ENCODE assay signal across 12 cellular contexts in the genomic region with DNA sequence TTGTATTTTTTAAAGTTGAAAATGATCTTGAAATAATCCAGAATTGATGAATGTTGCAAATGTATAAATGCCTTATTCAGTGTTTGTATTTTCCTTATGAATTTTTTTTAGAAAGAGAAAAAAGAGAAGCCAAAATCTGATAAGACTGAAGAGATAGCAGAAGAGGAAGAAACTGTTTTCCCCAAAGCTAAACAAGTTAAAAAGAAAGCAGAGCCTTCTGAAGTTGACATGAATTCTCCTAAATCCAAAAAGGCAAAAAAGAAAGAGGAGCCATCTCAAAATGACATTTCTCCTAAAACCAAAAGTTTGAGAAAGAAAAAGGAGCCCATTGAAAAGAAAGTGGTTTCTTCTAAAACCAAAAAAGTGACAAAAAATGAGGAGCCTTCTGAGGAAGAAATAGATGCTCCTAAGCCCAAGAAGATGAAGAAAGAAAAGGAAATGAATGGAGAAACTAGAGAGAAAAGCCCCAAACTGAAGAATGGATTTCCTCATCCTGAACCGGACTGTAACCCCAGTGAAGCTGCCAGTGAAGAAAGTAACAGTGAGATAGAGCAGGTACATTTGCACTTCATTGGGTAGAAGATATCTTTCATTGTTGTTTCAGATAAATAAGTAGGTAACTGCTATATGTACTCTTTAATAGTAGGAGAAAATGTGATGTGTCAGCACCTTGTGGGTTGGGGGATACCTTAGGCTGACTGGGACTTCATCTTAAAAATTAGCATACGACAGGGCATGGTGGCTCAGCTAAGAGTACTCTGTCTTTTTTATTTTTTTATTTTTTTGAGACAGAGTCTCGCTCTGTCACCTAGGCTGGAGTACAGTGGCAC. TPM values are rescaled to one million over a fixed set of nuclear protein-coding genes. Genes with fewer than 3 reads are reported as not detected.
DNase-seq lines count a peak whose midpoint lies in the region; ATAC-seq, FAIRE-seq and TF ChIP-seq lines count a peak whose summit lies in the region.
"Had no signal": no experiment of that assay in that cellular context is flagged by ENCODE, and none has a peak within 500 bp of the region (broad histone marks: within the 10 kb centered on the region; RNA-seq: fewer than 3 reads in every experiment).

No MANE protein-coding gene starts in this region.

- peaks cover 35% of the 10 kb centered on the region for H3K36me3 Mint-ChIP-seq in activated naive CD4-positive, alpha-beta T cell treated with anti-CD3 and anti-CD28 coated beads, Interleukin-2, amount 50 U/mL, for 24 hours

- in situ Hi-C loops in K562 (cut with MboI): no loop called here

- CTCF ChIA-PET in PC-3 (lab: Charles Lee) (no interaction called here), K562 (lab: Yijun Ruan, JAX; ENCODE audit: low intra/inter-chr PET ratio) (interaction anchor here (1.3 kb wide), 1 partner anchor 278 kb away, joined by 6 read pairs; no protein-coding TSS in a partner anchor)

- DNase-seq in activated naive CD4-positive, alpha-beta T cell treated with Interleukin-2 at 50 U/mL for 16 hours: no peak
- DNase-seq in PC-3: no peak
- no peak for DNase-seq in K562 (ENCODE audit: extremely low read depth in 1 of 4, low spot score in 3 of 4)
- no peak for DNase-seq in stimulated activated naive CD8-positive, alpha-beta T cell treated with anti-CD3 and anti-CD28 coated beads, Interleukin-15, amount 100 ng/mL, for 72 hours
- no peak for DNase-seq in central memory CD4-positive, alpha-beta T cell
- DNase-seq in hepatocyte (ENCODE audit: low spot score): no peak
- DNase-seq: NCI-H2171 treated with DMSO at 0.1 percent for 48 hours, psoas muscle, T-cell had no signal

- TF ChIP-seq RAD21 in K562 (CRISPR knock-in tag; conservative IDR thresholded peaks at IDR 0.05 in 1 of 2, IDR thresholded peaks at IDR 0.05 in 1 of 2): no peak

- 93% methylated on average over 3 of the region's 3 CpGs for WGBS in K562 (ENCODE audit: insufficient coverage, low coverage, missing lambda C conversion rate)
- 98% methylated on average over 3 of the region's 3 CpGs for WGBS in hepatocyte (ENCODE audit: low lambda C conversion rate, missing lambda C conversion rate)

- H3K4me1 ChIP-seq in PC-3 (ENCODE audit: insufficient read depth, low read length): peaks cover 8% of the 10 kb centered on the region
- H3K4me1 ChIP-seq in K562 (replicated peaks in 1 of 2; ENCODE audit: control insufficient read depth in 2 of 2, insufficient read depth in 2 of 2, low read length in 2 of 2): peaks cover 17 to 18% of the 10 kb centered on the region in 2 experiments; a peak in 4 of 5 replicates
- H3K4me1 ChIP-seq in hepatocyte (ENCODE audit: insufficient read depth): peaks cover 17% of the 10 kb centered on the region

- H4K20me1 ChIP-seq in PC-3 (ENCODE audit: low read length): peaks cover 62% of the 10 kb centered on the region
- peaks cover 28% of the 10 kb centered on the region; the same call in 1 of the 2 replicates for H4K20me1 ChIP-seq in K562 (replicated peaks; ENCODE audit: control insufficient read depth, insufficient read depth, low read length)
- peaks cover 10% of the 10 kb centered on the region for H4K20me1 ChIP-seq in hepatocyte (ENCODE audit: insufficient read depth, poor library complexity, severe bottlenecking)

- TF ChIP-seq POLR2A in K562 (conservative IDR thresholded peaks at IDR 0.05): peak; percentile 15; the same call in 1 of the 2 replicates

- H3K9me3 Mint-ChIP-seq in activated naive CD4-positive, alpha-beta T cell treated with anti-CD3 and anti-CD28 coated beads, Interleukin-2, amount 50 U/mL, for 24 hours: no peaks in the 10 kb centered on the region
- H3K9me3 Mint-ChIP-seq in stimulated activated naive CD8-positive, alpha-beta T cell treated with anti-CD3 and anti-CD28 coated beads, Interleukin-15, amount 100 ng/mL, for 72 hours: no peaks in the 10 kb centered on the region
- H3K9me3 Mint-ChIP-seq: T-cell had no signal

- H3K27ac ChIP-seq in PC-3 (ENCODE audit: low read length): no peak overlapping the region
- H3K27ac ChIP-seq in K562 (ENCODE audit: extremely low read depth, low read depth, low read length): no peak overlapping the region; the same call in 1 of the 3 replicates
- no peak overlapping the region for H3K27ac ChIP-seq in hepatocyte
- H3K27ac ChIP-seq: psoas muscle, vagina had no signal

- H3K4me2 ChIP-seq in PC-3 (ENCODE audit: low read length) (peak overlapping the region; percentile 84; the same call in 1 of the 2 replicates), K562 (ENCODE audit: insufficient read depth, low read length) (no peak overlapping the region; the same call in 1 of the 2 replicates), hepatocyte (no peak overlapping the region)

- H3K4me3 ChIP-seq in PC-3 (ENCODE audit: low read length) (no peak overlapping the region), K562 (peak overlapping the region; percentile 93; the same call in 1 of the 2 replicates), hepatocyte (no peak overlapping the region)
- H3K4me3 ChIP-seq: psoas muscle, vagina had no signal

- no peak for FAIRE-seq in K562 (lab: Jason Lieb, UNC)

- H3K9me2 ChIP-seq in PC-3 (replicated peaks; ENCODE audit: low read length) (no peaks in the 10 kb centered on the region), hepatocyte (replicated peaks; ENCODE audit: insufficient read depth) (no peaks in the 10 kb centered on the region)

- intact Hi-C loops in PC-3 (cut with micrococcal nuclease) (no loop called here), K562 (cut with micrococcal nuclease) (no loop called here)

- peaks cover 45% of the 10 kb centered on the region for H3K4me1 Mint-ChIP-seq in activated naive CD4-positive, alpha-beta T cell treated with anti-CD3 and anti-CD28 coated beads, Interleukin-2, amount 50 U/mL, for 24 hours
- peaks cover 45% of the 10 kb centered on the region for H3K4me1 Mint-ChIP-seq in stimulated activated naive CD8-positive, alpha-beta T cell treated with anti-CD3 and anti-CD28 coated beads, Interleukin-15, amount 100 ng/mL, for 72 hours

- H3K79me2 ChIP-seq in PC-3 (ENCODE audit: low read length) (peaks cover 91% of the 10 kb centered on the region), K562 (ENCODE audit: control insufficient read depth, insufficient read depth, low read length) (peaks cover 92% of the 10 kb centered on the region), hepatocyte (peaks cover 64% of the 10 kb centered on the region)

- H3K9me3 ChIP-seq in PC-3 (ENCODE audit: low read length) (no peaks in the 10 kb centered on the region), K562 (replicated peaks; ENCODE audit: control insufficient read depth, insufficient read depth, low read depth, low read length) (no peaks in the 10 kb centered on the region), hepatocyte (ENCODE audit: low read depth) (no peaks in the 10 kb centered on the region)
- H3K9me3 ChIP-seq: psoas muscle, vagina had no signal

- no peak overlapping the region for H3K9ac ChIP-seq in PC-3 (ENCODE audit: low read length)
- peak overlapping the region in 1 of 2 experiments; percentile 7; a peak in 1 of 4 replicates for H3K9ac ChIP-seq in K562 (ENCODE audit: insufficient read depth in 1 of 2, low read depth in 2 of 2, low read length in 2 of 2)

- H3K36me3 ChIP-seq in PC-3 (ENCODE audit: low read depth, low read length): peaks cover 63% of the 10 kb centered on the region
- H3K36me3 ChIP-seq in K562 (ENCODE audit: control insufficient read depth, insufficient read depth, low read length): peaks cover 78% of the 10 kb centered on the region
- H3K36me3 ChIP-seq in hepatocyte (replicated peaks; ENCODE audit: insufficient read depth, low read depth): peaks cover 7% of the 10 kb centered on the region

- H2AFZ ChIP-seq in PC-3 (ENCODE audit: low read length) (no peak overlapping the region), K562 (ENCODE audit: low read depth, low read length) (no peak overlapping the region), hepatocyte (no peak overlapping the region)

- no TSS peak for BruUV-seq in PC-3 (replicated peaks; lab: Mats Ljungman, UMichigan)
- BruUV-seq in K562 (replicated peaks; lab: Mats Ljungman, UMichigan): TSS peak; percentile 3

- H3K27ac Mint-ChIP-seq in activated naive CD4-positive, alpha-beta T cell treated with anti-CD3 and anti-CD28 coated beads, Interleukin-2, amount 50 U/mL, for 24 hours: peak overlapping the region; percentile 31
- peak overlapping the region; percentile 88 to 89 for H3K27ac Mint-ChIP-seq in stimulated activated naive CD8-positive, alpha-beta T cell treated with anti-CD3 and anti-CD28 coated beads, Interleukin-15, amount 100 ng/mL, for 72 hours

- H3K27me3 ChIP-seq in PC-3 (ENCODE audit: low read length): no peaks in the 10 kb centered on the region
- no peaks in the 10 kb centered on the region for H3K27me3 ChIP-seq in K562 (ENCODE audit: control insufficient read depth in 2 of 2, insufficient read depth in 2 of 2, low read length in 2 of 2)
- H3K27me3 ChIP-seq in hepatocyte: no peaks in the 10 kb centered on the region
- H3K27me3 ChIP-seq: vagina had no signal

- H3K27me3 Mint-ChIP-seq in activated naive CD4-positive, alpha-beta T cell treated with anti-CD3 and anti-CD28 coated beads, Interleukin-2, amount 50 U/mL, for 24 hours: no peaks in the 10 kb centered on the region
- H3K27me3 Mint-ChIP-seq in stimulated activated naive CD8-positive, alpha-beta T cell treated with anti-CD3 and anti-CD28 coated beads, Interleukin-15, amount 100 ng/mL, for 72 hours: no peaks in the 10 kb centered on the region
- H3K27me3 Mint-ChIP-seq: T-cell had no signal

- ATAC-seq in PC-3: no peak
- ATAC-seq in K562: no peak
- no peak for ATAC-seq in stimulated activated naive CD8-positive, alpha-beta T cell treated with anti-CD3 and anti-CD28 coated beads, Interleukin-15, amount 100 ng/mL, for 72 hours
- no peak for ATAC-seq in HG03442 (IDR thresholded peaks at IDR 0.05; ENCODE audit: unreplicated experiment)
- ATAC-seq: psoas muscle, T-cell had no signal

- TF ChIP-seq CTCF in PC-3 (conservative IDR thresholded peaks at IDR 0.05; ENCODE audit: low read depth, low read length): no peak
- no peak for TF ChIP-seq CTCF in K562 (IDR thresholded peaks at IDR 0.05 in 2 of 3, conservative IDR thresholded peaks at IDR 0.05 in 1 of 3; ENCODE audit: insufficient read depth in 2 of 3, low read depth in 1 of 3, low read length in 3 of 3)
- TF ChIP-seq CTCF in hepatocyte (IDR thresholded peaks at IDR 0.05; ENCODE audit: poor library complexity): no peak

- H3K4me3 Mint-ChIP-seq in activated naive CD4-positive, alpha-beta T cell treated with anti-CD3 and anti-CD28 coated beads, Interleukin-2, amount 50 U/mL, for 24 hours: peak overlapping the region; percentile 85
- peak overlapping the region; percentile 51 to 64 for H3K4me3 Mint-ChIP-seq in stimulated activated naive CD8-positive, alpha-beta T cell treated with anti-CD3 and anti-CD28 coated beads, Interleukin-15, amount 100 ng/mL, for 72 hours

- no peaks in the 10 kb centered on the region for H3K9me1 ChIP-seq in K562 (ENCODE audit: control insufficient read depth, insufficient read depth, low read length)

- H3F3A ChIP-seq in PC-3 (ENCODE audit: low read length, unreplicated experiment): peaks cover 1% of the 10 kb centered on the region

- no peak for TF ChIP-seq EP300 in K562 (IDR thresholded peaks at IDR 0.05; ENCODE audit: low read length)

- POLR2A ChIA-PET in PC-3 (lab: Charles Lee; ENCODE audit: unreplicated experiment): interaction anchor here (0.8 kb wide), 1 partner anchor 448 kb away, joined by 8 read pairs; no protein-coding TSS in a partner anchor
- POLR2A ChIA-PET in K562 (lab: Yijun Ruan, JAX): interaction anchor here (0.6 to 8.6 kb wide), 7 partner anchors 11 to 103 kb away, joined by 3 to 99 read pairs (median 4); partner anchors contain the start of gene KIFBP

RNA-seq across cellular contexts. Expression of gene DDX21, which starts 3.9 kb away (rescaled TPM):
- 159 and 169 TPM in 2 replicates for total RNA-seq in PC-3 (2014; rRNA removed)
- total RNA-seq in K562 (2011; cell fraction: chromatin; rRNA removed; ENCODE audit: low replicate concordance): 24.6 and 87.4 TPM in 2 replicates
- 18.5 and 23.7 TPM in 2 replicates for total RNA-seq in K562 (2011; cell fraction: nucleolus; rRNA removed)
- total RNA-seq in K562 (2011; cell fraction: nucleoplasm; rRNA removed): 44.2 and 62.0 TPM in 2 replicates
- total RNA-seq in K562 (2014; rRNA removed): 278 and 289 TPM in 2 replicates
- total RNA-seq in K562 (2014; rRNA removed; fragmentation: Illumina TruSeq; extraction: Trizol): 320 and 383 TPM in 2 replicates
- 278 and 305 TPM in 2 replicates for total RNA-seq in K562 (2015; rRNA removed; fragmentation: Illumina TruSeq; extraction: Trizol)
- total RNA-seq in K562 (2021): 250 and 281 TPM in 2 replicates
- polyA plus RNA-seq in K562 (2011; rRNA removed): 160 and 257 TPM in 2 replicates
- polyA plus RNA-seq in K562 (2011; cell fraction: cytosol; rRNA removed): 48.3 and 116 TPM in 2 replicates
- 40.3 and 53.8 TPM in 2 replicates for polyA plus RNA-seq in K562 (2011; cell fraction: nucleus; rRNA removed)
- polyA plus RNA-seq in K562 (2012): 125 and 177 TPM in 2 replicates
- polyA plus RNA-seq in K562 (2014; fragmentation: Illumina TruSeq; extraction: Trizol): 317 and 365 TPM in 2 replicates
- polyA plus RNA-seq in K562 (2014; fragmentation: Nextera tagmentation; extraction: Ambion mirVana): 100 to 1,000 TPM; 143 to 156 TPM
- polyA plus RNA-seq in K562 (2014; rRNA removed): 237 and 254 TPM in 2 replicates
- 370 and 393 TPM in 2 replicates for polyA minus RNA-seq in K562 (2011; rRNA and poly(A)+ RNA removed)
- polyA minus RNA-seq in K562 (2011; cell fraction: cytosol; rRNA and poly(A)+ RNA removed): 119 and 152 TPM in 2 replicates
- 23.7 and 51.9 TPM in 2 replicates for polyA minus RNA-seq in K562 (2011; cell fraction: nucleus; rRNA and poly(A)+ RNA removed)
- total RNA-seq in hepatocyte: 55.6 and 55.7 TPM in 2 replicates
- 15.8 and 17.0 TPM in 2 replicates for polyA plus RNA-seq in hepatocyte

RNA-seq across cellular contexts. Expression of gene KIFBP, which starts 28.7 kb away (rescaled TPM):
- total RNA-seq in PC-3 (2014; rRNA removed) (65.9 and 72.9 TPM in 2 replicates), K562 (2014; rRNA removed) (13.8 and 17.3 TPM in 2 replicates), K562 (2014; rRNA removed; fragmentation: Illumina TruSeq; extraction: Trizol) (18.8 and 20.1 TPM in 2 replicates), K562 (2015; rRNA removed; fragmentation: Illumina TruSeq; extraction: Trizol) (18.7 and 19.7 TPM in 2 replicates), K562 (2021) (13.8 and 14.8 TPM in 2 replicates), hepatocyte (32.6 and 40.5 TPM in 2 replicates)
- 11.1 and 16.5 TPM in 2 replicates for total RNA-seq in K562 (2011; cell fraction: chromatin; rRNA removed; ENCODE audit: low replicate concordance)
- 7.5 and 8.2 TPM in 2 replicates for total RNA-seq in K562 (2011; cell fraction: nucleolus; rRNA removed)
- 8.2 and 12.1 TPM in 2 replicates for total RNA-seq in K562 (2011; cell fraction: nucleoplasm; rRNA removed)
- polyA plus RNA-seq in K562 (2011; rRNA removed) (17.0 and 22.1 TPM in 2 replicates), K562 (2014; fragmentation: Illumina TruSeq; extraction: Trizol) (19.9 and 23.2 TPM in 2 replicates), K562 (2014; fragmentation: Nextera tagmentation; extraction: Ambion mirVana) (1 to 10 TPM; 5.6 to 8.8 TPM), K562 (2014; rRNA removed) (13.9 TPM in 2 replicates), hepatocyte (33.8 and 35.1 TPM in 2 replicates)
- polyA plus RNA-seq in K562 (2011; cell fraction: cytosol; rRNA removed): 6.9 and 8.8 TPM in 2 replicates
- 9.5 and 9.7 TPM in 2 replicates for polyA plus RNA-seq in K562 (2011; cell fraction: nucleus; rRNA removed)
- polyA plus RNA-seq in K562 (2012): 13.0 and 14.2 TPM in 2 replicates
- 18.2 TPM in 2 replicates for polyA minus RNA-seq in K562 (2011; rRNA and poly(A)+ RNA removed)
- polyA minus RNA-seq in K562 (2011; cell fraction: cytosol; rRNA and poly(A)+ RNA removed): 10.7 and 11.3 TPM in 2 replicates
- 6.1 and 8.1 TPM in 2 replicates for polyA minus RNA-seq in K562 (2011; cell fraction: nucleus; rRNA and poly(A)+ RNA removed)

RNA-seq across cellular contexts. Expression of gene DDX50, which starts 58.8 kb away (rescaled TPM):
- total RNA-seq in PC-3 (2014; rRNA removed): 40.4 and 41.4 TPM in 2 replicates
- 22.7 and 60.0 TPM in 2 replicates for total RNA-seq in K562 (2011; cell fraction: chromatin; rRNA removed; ENCODE audit: low replicate concordance)
- total RNA-seq in K562 (2011; cell fraction: nucleolus; rRNA removed): 11.4 and 13.3 TPM in 2 replicates
- 14.0 and 20.6 TPM in 2 replicates for total RNA-seq in K562 (2011; cell fraction: nucleoplasm; rRNA removed)
- 48.0 and 50.0 TPM in 2 replicates for total RNA-seq in K562 (2014; rRNA removed)
- 86.8 and 98.5 TPM in 2 replicates for total RNA-seq in K562 (2014; rRNA removed; fragmentation: Illumina TruSeq; extraction: Trizol)
- 67.7 and 72.0 TPM in 2 replicates for total RNA-seq in K562 (2015; rRNA removed; fragmentation: Illumina TruSeq; extraction: Trizol)
- 52.8 and 54.4 TPM in 2 replicates for total RNA-seq in K562 (2021)
- 58.8 and 79.3 TPM in 2 replicates for polyA plus RNA-seq in K562 (2011; rRNA removed)
- polyA plus RNA-seq in K562 (2011; cell fraction: cytosol; rRNA removed): 14.5 and 28.4 TPM in 2 replicates
- polyA plus RNA-seq in K562 (2011; cell fraction: nucleus; rRNA removed): 10.9 and 17.9 TPM in 2 replicates
- polyA plus RNA-seq in K562 (2012): 53.0 and 57.7 TPM in 2 replicates
- 62.1 and 72.9 TPM in 2 replicates for polyA plus RNA-seq in K562 (2014; fragmentation: Illumina TruSeq; extraction: Trizol)
- polyA plus RNA-seq in K562 (2014; fragmentation: Nextera tagmentation; extraction: Ambion mirVana): 10 to 100 TPM; 36.7 to 57.4 TPM
- polyA plus RNA-seq in K562 (2014; rRNA removed): 41.9 and 53.0 TPM in 2 replicates
- polyA minus RNA-seq in K562 (2011; rRNA and poly(A)+ RNA removed): 129 and 135 TPM in 2 replicates
- polyA minus RNA-seq in K562 (2011; cell fraction: cytosol; rRNA and poly(A)+ RNA removed): 38.0 and 43.1 TPM in 2 replicates
- polyA minus RNA-seq in K562 (2011; cell fraction: nucleus; rRNA and poly(A)+ RNA removed): 10.8 and 17.8 TPM in 2 replicates
- total RNA-seq in hepatocyte: 40.5 and 40.9 TPM in 2 replicates
- polyA plus RNA-seq in hepatocyte: 19.5 and 21.6 TPM in 2 replicates
